ENCODE assay signal across 24 cellular contexts in genomic region chr21:25980710-25981109, GRCh38.
A peak's percentile ranks its signal among the peaks of the same experiment; 100 is the strongest.
DNase-seq lines count a peak whose midpoint lies in the region; ATAC-seq, FAIRE-seq and TF ChIP-seq lines count a peak whose summit lies in the region.
"Had no signal": no experiment of that assay in that cellular context is flagged by ENCODE, and none has a peak within 500 bp of the region (broad histone marks: within the 10 kb centered on the region; RNA-seq: fewer than 3 reads in every experiment).

No MANE protein-coding gene starts in this region.

- H3K36me3 ChIP-seq in pancreas: no peaks in the 10 kb centered on the region

- H3K27ac Mint-ChIP-seq in activated naive CD4-positive, alpha-beta T cell treated with anti-CD3 and anti-CD28 coated beads, Interleukin-2, amount 50 U/mL, for 24 hours: peak overlapping the region; percentile 10
- H3K27ac Mint-ChIP-seq in activated naive CD4-positive, alpha-beta T cell treated with anti-CD3 and anti-CD28 coated beads, Interleukin-2, amount 10 ng/mL, durations not matched to agents 7 days and 5 days: no peak overlapping the region
- peak overlapping the region; percentile 39 for H3K27ac Mint-ChIP-seq in activated T-helper 2 cell treated with anti-CD3 and anti-CD28 coated beads, Interferon-gamma antibody, Interleukin-2, Interleukin-4, amounts not matched to agents 10 μg/mL and 5 μg/mL and 100 μg/mL, durations not matched to agents 14 hours and 24 hours and 36 hours

- H3K27ac ChIP-seq in dorsolateral prefrontal cortex: peak overlapping the region in 57 of 59 donors; percentile 3 to 98 (median 77)
- peak overlapping the region; percentile 14 for H3K27ac ChIP-seq in substantia nigra (ENCODE audit: low read depth, low read length, poor library complexity, severe bottlenecking)
- no peak overlapping the region for H3K27ac ChIP-seq in pancreas
- H3K27ac ChIP-seq: ascending aorta, GM23248, WERI-Rb-1 had no signal

- H3K9me3 ChIP-seq in pancreas: no peaks in the 10 kb centered on the region
- H3K9me3 ChIP-seq: ascending aorta, BE2C, heart left ventricle had no signal

- no peaks in the 10 kb centered on the region for H3K9me3 Mint-ChIP-seq in activated naive CD4-positive, alpha-beta T cell treated with anti-CD3 and anti-CD28 coated beads, Interleukin-2, amount 50 U/mL, for 24 hours
- H3K9me3 Mint-ChIP-seq in activated naive CD4-positive, alpha-beta T cell treated with anti-CD3 and anti-CD28 coated beads, Interleukin-2, amount 10 ng/mL, durations not matched to agents 7 days and 5 days: no peaks in the 10 kb centered on the region
- H3K9me3 Mint-ChIP-seq in activated T-helper 2 cell treated with anti-CD3 and anti-CD28 coated beads, Interferon-gamma antibody, Interleukin-2, Interleukin-4, amounts not matched to agents 10 μg/mL and 5 μg/mL and 100 μg/mL, durations not matched to agents 14 hours and 24 hours and 36 hours: no peaks in the 10 kb centered on the region
- H3K9me3 Mint-ChIP-seq: nephron had no signal

- CTCF ChIA-PET in activated naive CD4-positive, alpha-beta T cell treated with anti-CD3 and anti-CD28 coated beads, Interleukin-2, amount 10 ng/mL, durations not matched to agents 7 days and 5 days (lab: Charles Lee): no interaction called here

- H3K4me1 ChIP-seq in pancreas: peaks cover 0 to 23% (median 14%) of the 10 kb centered on the region in 3 donors
- H3K4me1 ChIP-seq: ascending aorta had no signal

- intact Hi-C loops in activated T-helper 2 cell treated with anti-CD3 and anti-CD28 coated beads, Interferon-gamma antibody, Interleukin-2, Interleukin-4, amounts not matched to agents 10 μg/mL and 5 μg/mL and 100 μg/mL, durations not matched to agents 14 hours and 24 hours and 36 hours (cut with micrococcal nuclease): no loop called here
- intact Hi-C loops in dorsolateral prefrontal cortex (cut with DNase I) (loop anchor here in 1 of 2 donors (10.0 kb wide), 1 partner anchor 86 kb away; no protein-coding TSS in a partner anchor), pancreas (cut with DNase I) (no loop called here)

- peaks cover 28% of the 10 kb centered on the region for H3K36me3 Mint-ChIP-seq in activated naive CD4-positive, alpha-beta T cell treated with anti-CD3 and anti-CD28 coated beads, Interleukin-2, amount 50 U/mL, for 24 hours
- peaks cover 3% of the 10 kb centered on the region for H3K36me3 Mint-ChIP-seq in activated naive CD4-positive, alpha-beta T cell treated with anti-CD3 and anti-CD28 coated beads, Interleukin-2, amount 10 ng/mL, durations not matched to agents 7 days and 5 days
- peaks cover 30% of the 10 kb centered on the region for H3K36me3 Mint-ChIP-seq in activated T-helper 2 cell treated with anti-CD3 and anti-CD28 coated beads, Interferon-gamma antibody, Interleukin-2, Interleukin-4, amounts not matched to agents 10 μg/mL and 5 μg/mL and 100 μg/mL, durations not matched to agents 14 hours and 24 hours and 36 hours (ENCODE audit: low read depth)

- WGBS in pancreas, 2 donors: 97 to 100% methylated on average over 3 of the region's 3 CpGs

- H3K27me3 ChIP-seq in dorsolateral prefrontal cortex: no peaks in the 10 kb centered on the region
- H3K27me3 ChIP-seq in pancreas: no peaks in the 10 kb centered on the region
- H3K27me3 ChIP-seq: ascending aorta, BE2C, heart left ventricle had no signal

- H3K4me3 ChIP-seq in dorsolateral prefrontal cortex: peak overlapping the region in 2 of 59 donors; percentile 5 to 19
- no peak overlapping the region for H3K4me3 ChIP-seq in pancreas
- H3K4me3 ChIP-seq: ascending aorta, GM23248, heart left ventricle, lung had no signal

- no peak for TF ChIP-seq CTCF in dorsolateral prefrontal cortex (IDR thresholded peaks at IDR 0.05 in 54 of 56, conservative IDR thresholded peaks at IDR 0.05 in 2 of 56; ENCODE audit: low read depth in 1 of 56, partially characterized antibody in 56 of 56)
- no peak for TF ChIP-seq CTCF in pancreas (IDR thresholded peaks at IDR 0.05)

- no peaks in the 10 kb centered on the region for H3K27me3 Mint-ChIP-seq in activated naive CD4-positive, alpha-beta T cell treated with anti-CD3 and anti-CD28 coated beads, Interleukin-2, amount 50 U/mL, for 24 hours
- no peaks in the 10 kb centered on the region for H3K27me3 Mint-ChIP-seq in activated naive CD4-positive, alpha-beta T cell treated with anti-CD3 and anti-CD28 coated beads, Interleukin-2, amount 10 ng/mL, durations not matched to agents 7 days and 5 days
- H3K27me3 Mint-ChIP-seq in activated T-helper 2 cell treated with anti-CD3 and anti-CD28 coated beads, Interferon-gamma antibody, Interleukin-2, Interleukin-4, amounts not matched to agents 10 μg/mL and 5 μg/mL and 100 μg/mL, durations not matched to agents 14 hours and 24 hours and 36 hours (ENCODE audit: low read depth): no peaks in the 10 kb centered on the region
- H3K27me3 Mint-ChIP-seq: IgD-negative memory B cell had no signal

- H3K4me3 Mint-ChIP-seq in activated naive CD4-positive, alpha-beta T cell treated with anti-CD3 and anti-CD28 coated beads, Interleukin-2, amount 50 U/mL, for 24 hours: no peak overlapping the region
- no peak overlapping the region for H3K4me3 Mint-ChIP-seq in activated naive CD4-positive, alpha-beta T cell treated with anti-CD3 and anti-CD28 coated beads, Interleukin-2, amount 10 ng/mL, durations not matched to agents 7 days and 5 days
- H3K4me3 Mint-ChIP-seq in activated T-helper 2 cell treated with anti-CD3 and anti-CD28 coated beads, Interferon-gamma antibody, Interleukin-2, Interleukin-4, amounts not matched to agents 10 μg/mL and 5 μg/mL and 100 μg/mL, durations not matched to agents 14 hours and 24 hours and 36 hours (ENCODE audit: low read depth): no peak overlapping the region
- H3K4me3 Mint-ChIP-seq: IgD-negative memory B cell, nephron had no signal

- no peak for FAIRE-seq in pancreas (lab: Jason Lieb, UNC)
- FAIRE-seq: GM12891, small intestine had no signal

- DNase-seq in activated naive CD4-positive, alpha-beta T cell treated with anti-CD3 and anti-CD28 coated beads, Interleukin-2, amount 10 ng/mL, durations not matched to agents 7 days and 5 days: no peak
- DNase-seq in activated T-helper 2 cell treated with anti-CD3 and anti-CD28 coated beads, Interferon-gamma antibody, Interleukin-2, Interleukin-4, amounts not matched to agents 10 μg/mL and 5 μg/mL and 100 μg/mL, durations not matched to agents 14 hours and 24 hours and 36 hours (ENCODE audit: low spot score): no peak
- DNase-seq in dorsolateral prefrontal cortex (no peak), substantia nigra (lab: John Stamatoyannopoulos, UW) (no peak), pancreas (no peak)
- DNase-seq: ACHN; activated naive CD4-positive, alpha-beta T cell; BE2C; GM23248; heart left ventricle; NCI-H1092; NCI-H1694 treated with DMSO at 0.1 percent for 48 hours; NCI-H526; SIG-M5; small intestine; WERI-Rb-1 had no signal

- ATAC-seq in GM21526 (IDR thresholded peaks at IDR 0.05; ENCODE audit: low FRiP score, unreplicated experiment) (no peak), pancreas (no peak), HG03378 (IDR thresholded peaks at IDR 0.05; ENCODE audit: unreplicated experiment) (no peak)
- ATAC-seq: heart left ventricle had no signal

- H3K4me1 Mint-ChIP-seq in activated naive CD4-positive, alpha-beta T cell treated with anti-CD3 and anti-CD28 coated beads, Interleukin-2, amount 50 U/mL, for 24 hours: peaks cover 26% of the 10 kb centered on the region
- peaks cover 6% of the 10 kb centered on the region for H3K4me1 Mint-ChIP-seq in activated naive CD4-positive, alpha-beta T cell treated with anti-CD3 and anti-CD28 coated beads, Interleukin-2, amount 10 ng/mL, durations not matched to agents 7 days and 5 days
- peaks cover 12% of the 10 kb centered on the region for H3K4me1 Mint-ChIP-seq in activated T-helper 2 cell treated with anti-CD3 and anti-CD28 coated beads, Interferon-gamma antibody, Interleukin-2, Interleukin-4, amounts not matched to agents 10 μg/mL and 5 μg/mL and 100 μg/mL, durations not matched to agents 14 hours and 24 hours and 36 hours (ENCODE audit: low read depth)

Comparison
In these comparisons a context has a peak if more than half of its experiments do, and no peak if none do; other contexts are left out.
1. H3K27ac ChIP-seq: peak in dorsolateral prefrontal cortex (57 of 59) and substantia nigra (single experiment); none in pancreas (0 of 4).